ENCODE assay signal across 11 cellular contexts in the genomic region with DNA sequence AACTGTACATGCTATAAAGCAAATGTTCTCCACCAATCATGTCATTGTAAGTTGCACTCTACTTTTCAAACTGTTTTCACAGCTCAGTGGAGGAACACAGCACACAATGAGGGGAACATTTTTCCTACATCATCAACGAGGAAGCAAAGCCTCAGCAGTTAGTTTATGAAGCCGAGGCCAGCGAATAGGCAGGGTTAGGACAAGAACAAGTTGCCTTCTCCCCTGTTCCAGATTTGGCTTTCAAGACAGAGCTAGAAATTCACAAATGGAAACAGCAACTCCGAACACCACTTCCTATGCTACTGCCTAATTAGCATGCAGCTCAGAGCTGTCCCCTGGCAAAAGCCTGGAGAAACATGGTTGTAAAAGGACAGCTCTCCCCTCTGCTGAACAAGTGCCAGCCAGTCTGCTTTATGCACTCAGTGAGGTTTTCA. TPM values are rescaled to one million over a fixed set of nuclear protein-coding genes. Genes with fewer than 3 reads are reported as not detected.
DNase-seq lines count a peak whose midpoint lies in the region; ATAC-seq and TF ChIP-seq lines count a peak whose summit lies in the region.
"Had no signal": no experiment of that assay in that cellular context is flagged by ENCODE, and none has a peak within 500 bp of the region (broad histone marks: within the 10 kb centered on the region; RNA-seq: fewer than 3 reads in every experiment).

No MANE protein-coding gene starts in this region.

- peak overlapping the region in 1 of 3 donors; percentile 17 for H3K4me3 ChIP-seq in breast epithelium
- H3K4me3 ChIP-seq: left lung had no signal

- TF ChIP-seq POLR2A in breast epithelium (IDR thresholded peaks at IDR 0.05), result no peak

- no peak for ATAC-seq in HG03439 (IDR thresholded peaks at IDR 0.05; ENCODE audit: unreplicated experiment)
- ATAC-seq: left lung had no signal

- no peaks in the 10 kb centered on the region for H3K36me3 ChIP-seq in breast epithelium
- H3K36me3 ChIP-seq: left lung had no signal

- intact Hi-C loops in breast epithelium (cut with DNase I; ENCODE audit: low total_unique reads), result loop anchor here (5.0 kb wide), 1 partner anchor 588 kb away; no protein-coding TSS in a partner anchor

- peak overlapping the region; percentile 85 for H3K27ac ChIP-seq in breast epithelium
- peak overlapping the region; percentile 56 for H3K27ac ChIP-seq in layer of hippocampus (ENCODE audit: low read depth, low read length)
- H3K27ac ChIP-seq: left lung had no signal

- no peaks in the 10 kb centered on the region for H3K27me3 ChIP-seq in breast epithelium
- no peaks in the 10 kb centered on the region for H3K27me3 ChIP-seq in layer of hippocampus (ENCODE audit: control insufficient read depth, insufficient read depth, low read length)
- H3K27me3 ChIP-seq: left lung had no signal

- H3K9me3 ChIP-seq in breast epithelium, result no peaks in the 10 kb centered on the region
- H3K9me3 ChIP-seq: left lung had no signal

- peaks cover 0 to 5% of the 10 kb centered on the region in 2 donors for H3K4me1 ChIP-seq in breast epithelium
- H3K4me1 ChIP-seq: left lung had no signal

- no peak for TF ChIP-seq CTCF in breast epithelium (IDR thresholded peaks at IDR 0.05)

- peak; percentile 32 for DNase-seq in HT-29 (ENCODE audit: low spot score)
- no peak for DNase-seq in breast epithelium (ENCODE audit: low spot score in 2 of 2)
- peak; percentile 93 for DNase-seq in superior temporal gyrus (ENCODE audit: extremely low spot score)
- DNase-seq in retina, result no peak
- no peak for DNase-seq in NCI-H1417 (lab: John Stamatoyannopoulos, UW)
- DNase-seq in amniotic stem cell (lab: John Stamatoyannopoulos, UW), result no peak
- DNase-seq: left lung; NCI-H1436 treated with DMSO at 0.1 percent for 48 hours; stimulated activated CD4-positive, alpha-beta T cell treated with anti-CD3 and anti-CD28 coated beads, Interleukin-2, amount 100 ng/mL, for 24 hours had no signal

RNA-seq across cellular contexts. Expression of a gene that starts 19.8 kb away (rescaled TPM):
- total RNA-seq in HT-29 (2014; rRNA removed; shearing (Covaris generic)), result 24.4 and 25.4 TPM in 2 replicates
- 100 to 1,000 TPM in 1 of 3 donors, 10 to 100 TPM in 1, 1 to 10 TPM in 1; 1.6 to 154 (median 52.1) TPM for total RNA-seq in breast epithelium

Comparison
In these comparisons a context has a peak if more than half of its experiments do, and no peak if none do; other contexts are left out.
1. DNase-seq: peak in HT-29 (single experiment) and superior temporal gyrus (single experiment); none in breast epithelium (0 of 2), retina (single experiment), NCI-H1417 (0 of 3) and amniotic stem cell (single experiment).